In genomic region chr2:73982140-73982617, GRCh38 we compare ENCODE assay signal across 1 cellular context.
TF ChIP-seq lines count a peak whose summit lies in the region.

No MANE protein-coding gene starts in this region.

TF ChIP-seq in SK-N-SH treated with all-trans-retinoic acid at 6 μM for 48 hours, 23 proteins besides CTCF, POLR2A, EP300 and RAD21 (continued from another document):
- TF ChIP-seq CSDC2 (CRISPR knock-in tag; IDR thresholded peaks at IDR 0.05) (no peak), ZNF565 (CRISPR knock-in tag; conservative IDR thresholded peaks at IDR 0.05; ENCODE audit: low read depth) (no peak)
TF ChIP-seq in SK-N-SH treated with all-trans-retinoic acid at 6 μM for 48 hours: peak in this region for 0.
